9 cellular contexts compared by ENCODE assay signal in the genomic region with DNA sequence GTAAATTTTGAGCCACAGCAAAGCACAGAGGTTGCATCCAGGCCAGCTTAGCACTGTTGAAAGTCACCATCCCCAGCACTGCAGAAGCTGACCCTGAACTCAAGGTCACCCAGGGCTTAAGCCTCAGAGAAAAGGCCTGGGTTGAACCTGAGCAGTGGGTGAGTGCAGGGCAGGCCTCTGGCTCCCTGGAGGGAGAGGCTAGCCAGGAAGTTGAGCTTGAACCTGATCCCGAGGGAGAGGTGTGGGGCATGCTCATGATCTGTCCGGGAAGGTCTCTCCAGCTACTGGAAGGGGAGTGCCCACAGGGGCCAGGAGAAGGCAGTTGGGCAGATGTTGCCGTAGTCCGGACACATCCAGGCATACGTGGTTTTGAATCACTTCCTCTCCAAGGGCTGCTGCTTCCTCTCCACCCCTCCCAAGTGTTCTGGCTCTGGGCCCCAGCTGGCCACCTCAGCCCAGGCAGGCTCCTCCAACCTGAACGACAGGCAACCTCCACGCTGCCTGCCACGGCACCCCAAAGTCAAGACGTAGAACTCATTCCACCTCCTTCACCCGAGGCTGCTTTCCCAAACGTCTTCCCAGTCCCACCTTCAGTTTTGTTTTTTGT. TPM values are rescaled to one million over a fixed set of nuclear protein-coding genes. Genes with fewer than 3 reads are reported as not detected.
DNase-seq lines count a peak whose midpoint lies in the region; ATAC-seq, FAIRE-seq and TF ChIP-seq lines count a peak whose summit lies in the region.
"Had no signal": no experiment of that assay in that cellular context is flagged by ENCODE, and none has a peak within 500 bp of the region (broad histone marks: within the 10 kb centered on the region; RNA-seq: fewer than 3 reads in every experiment).

No MANE protein-coding gene starts in this region.

- no peaks in the 10 kb centered on the region for H3K9me1 ChIP-seq in endothelial cell of umbilical vein (replicated peaks; ENCODE audit: control insufficient read depth, extremely low read depth, insufficient read depth, low read length)

- H3K4me1 ChIP-seq in endothelial cell of umbilical vein (ENCODE audit: control insufficient read depth, extremely low read depth, insufficient read depth, low read length) (peaks cover 23% of the 10 kb centered on the region), parathyroid adenoma (no peaks in the 10 kb centered on the region)

- H3K9ac ChIP-seq in endothelial cell of umbilical vein (replicated peaks; ENCODE audit: extremely low read depth, insufficient read depth, low read length), result no peak overlapping the region
- no peak overlapping the region for H3K9ac ChIP-seq in parathyroid adenoma

- H3K36me3 ChIP-seq in endothelial cell of umbilical vein (ENCODE audit: control insufficient read depth in 2 of 2, extremely low read depth in 1 of 2, insufficient read depth in 2 of 2, low read length in 2 of 2) (peaks cover 5 to 31% of the 10 kb centered on the region in 2 experiments), parathyroid adenoma (ENCODE audit: control insufficient read depth, insufficient read depth, low read length) (no peaks in the 10 kb centered on the region)

- H3K9me3 ChIP-seq in endothelial cell of umbilical vein (replicated peaks; ENCODE audit: control insufficient read depth, insufficient read depth, low read length) (no peaks in the 10 kb centered on the region), parathyroid adenoma (ENCODE audit: control insufficient read depth, low read length) (no peaks in the 10 kb centered on the region)

- H4K20me1 ChIP-seq in endothelial cell of umbilical vein (replicated peaks; ENCODE audit: control insufficient read depth, extremely low read depth, insufficient read depth, low read length), result no peaks in the 10 kb centered on the region

- H2AFZ ChIP-seq in endothelial cell of umbilical vein (ENCODE audit: low read depth, low read length), result no peak overlapping the region
- no peak overlapping the region for H2AFZ ChIP-seq in parathyroid adenoma

- H3K27ac ChIP-seq in endothelial cell of umbilical vein (ENCODE audit: insufficient read depth, low read depth, low read length), result peak overlapping the region; percentile 27
- peak overlapping the region; percentile 1 for H3K27ac ChIP-seq in parathyroid adenoma

- dilution Hi-C loops in endothelial cell of umbilical vein (cut with MboI; ENCODE audit: extremely low pct_ligation_motif_present, low sequenced_read_pairs), result no loop called here

- H3K27me3 ChIP-seq in endothelial cell of umbilical vein (ENCODE audit: control insufficient read depth in 2 of 2, insufficient read depth in 2 of 2, low read length in 2 of 2), result no peaks in the 10 kb centered on the region
- H3K27me3 ChIP-seq in parathyroid adenoma (ENCODE audit: control insufficient read depth, insufficient read depth, low read length), result no peaks in the 10 kb centered on the region

- TF ChIP-seq CTCF in endothelial cell of umbilical vein (IDR thresholded peaks at IDR 0.05; ENCODE audit: extremely low read depth in 1 of 2, insufficient read depth in 1 of 2, low read depth in 1 of 2, low read length in 2 of 2) (no peak), parathyroid adenoma (IDR thresholded peaks at IDR 0.05) (no peak)

- CTCF ChIA-PET in endothelial cell of umbilical vein (lab: Charles Lee), result interaction anchor here (0.9 to 2.7 kb wide), 5 partner anchors 10 to 59 kb away, joined by 3 to 8 read pairs (median 3); a partner anchor contains a TSS

- peaks cover 7% of the 10 kb centered on the region for H3K79me2 ChIP-seq in endothelial cell of umbilical vein (ENCODE audit: control insufficient read depth, insufficient read depth, low read length)
- H3K79me2 ChIP-seq in parathyroid adenoma, result no peaks in the 10 kb centered on the region

- intact Hi-C loops in endothelial cell of umbilical vein (cut with micrococcal nuclease), result loop anchor here (1.0 kb wide), 1 partner anchor 19 kb away; a partner anchor contains a TSS

- POLR2A ChIA-PET in endothelial cell of umbilical vein (lab: Charles Lee), result interaction anchor here (0.6 to 1.4 kb wide), 4 partner anchors 16 to 23 kb away, joined by 3 to 9 read pairs (median 3); a partner anchor contains a TSS

- H3K4me3 ChIP-seq in endothelial cell of umbilical vein (replicated peaks in 1 of 3; ENCODE audit: insufficient read depth in 1 of 3, low read depth in 1 of 3, low read length in 3 of 3), result no peak overlapping the region
- no peak overlapping the region for H3K4me3 ChIP-seq in parathyroid adenoma (ENCODE audit: low read depth, low read length)

- peak overlapping the region; percentile 4 for H3K4me2 ChIP-seq in endothelial cell of umbilical vein (ENCODE audit: insufficient read depth, low read length)
- H3K4me2 ChIP-seq in parathyroid adenoma (ENCODE audit: low read length), result no peak overlapping the region

- DNase-seq in GM04504 (ENCODE audit: low read depth), result peak; percentile 64
- peak; percentile 80 for DNase-seq in RKO (ENCODE audit: low spot score)
- peak; percentile 87 for DNase-seq in endothelial cell of umbilical vein (ENCODE audit: low read depth, low spot score)
- no peak for DNase-seq in stimulated activated CD4-positive, alpha-beta T cell treated with anti-CD3 and anti-CD28 coated beads, Interleukin-1b, Interleukin-23, amount 100 ng/mL, for 48 hours
- DNase-seq in midbrain (lab: John Stamatoyannopoulos, UW), result no peak
- DNase-seq in activated gamma-delta T cell (lab: John Stamatoyannopoulos, UW), result no peak

- FAIRE-seq in endothelial cell of umbilical vein (lab: Jason Lieb, UNC), result peak; percentile 100

- TF ChIP-seq POLR2A in endothelial cell of umbilical vein (IDR thresholded peaks at IDR 0.05; ENCODE audit: low read depth, low read length), result peak; percentile 62

- no peak for ATAC-seq in HG03442 (IDR thresholded peaks at IDR 0.05; ENCODE audit: unreplicated experiment)

- no TSS peak for BruUV-seq in endothelial cell of umbilical vein (replicated peaks; lab: Mats Ljungman, UMichigan)

TF ChIP-seq in endothelial cell of umbilical vein, 7 proteins besides CTCF, POLR2A, EP300 and RAD21:
- TF ChIP-seq MYC (IDR thresholded peaks at IDR 0.05; ENCODE audit: low read depth, low read length) (peak; percentile 66), GATA2 (IDR thresholded peaks at IDR 0.05; ENCODE audit: insufficient read depth, insufficient read length, low read depth, low read length) (no peak), EZH2 (IDR thresholded peaks at IDR 0.05; ENCODE audit: borderline replicate concordance, low read depth, low read length, severe bottlenecking) (no peak), FOS (IDR thresholded peaks at IDR 0.05; ENCODE audit: borderline replicate concordance, insufficient read depth, low read length) (peak; percentile 65), JUN (IDR thresholded peaks at IDR 0.05; ENCODE audit: borderline replicate concordance, insufficient read depth, insufficient read length, low read depth) (peak; percentile 53), POLR2AphosphoS5 (IDR thresholded peaks at IDR 0.05; ENCODE audit: insufficient read depth, low read depth, low read length) (peak; percentile 97)
- TF ChIP-seq, protein P1, sequence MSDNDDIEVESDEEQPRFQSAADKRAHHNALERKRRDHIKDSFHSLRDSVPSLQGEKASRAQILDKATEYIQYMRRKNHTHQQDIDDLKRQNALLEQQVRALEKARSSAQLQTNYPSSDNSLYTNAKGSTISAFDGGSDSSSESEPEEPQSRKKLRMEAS (IDR thresholded peaks at IDR 0.05; ENCODE audit: insufficient read depth, insufficient read length), result no peak

RNA-seq across cellular contexts. Expression of a gene that starts 18.4 kb away (rescaled TPM):
- 69.2 and 72.5 TPM in 2 replicates for total RNA-seq in endothelial cell of umbilical vein
- polyA plus RNA-seq in endothelial cell of umbilical vein, result 64.9 and 88.5 TPM in 2 replicates
- 61.1 and 74.8 TPM in 2 replicates for polyA plus RNA-seq in endothelial cell of umbilical vein (2011; cell fraction: cytosol; rRNA removed)
- polyA plus RNA-seq in endothelial cell of umbilical vein (2011; cell fraction: nucleus; rRNA removed), result 28.6 and 35.8 TPM in 2 replicates
- 54.8 and 68.0 TPM in 2 replicates for polyA plus RNA-seq in endothelial cell of umbilical vein (2012)
- polyA minus RNA-seq in endothelial cell of umbilical vein, result 56.8 and 88.0 TPM in 2 replicates
- 116 TPM for polyA minus RNA-seq in endothelial cell of umbilical vein (2011; cell fraction: cytosol; rRNA and poly(A)+ RNA removed)
- polyA minus RNA-seq in endothelial cell of umbilical vein (2011; cell fraction: nucleus; rRNA and poly(A)+ RNA removed), result 7.9 and 9.0 TPM in 2 replicates

RNA-seq across cellular contexts. Expression of a gene that starts 31.8 kb away (rescaled TPM):
- total RNA-seq in endothelial cell of umbilical vein, result not detected in 2 replicates
- polyA plus RNA-seq in endothelial cell of umbilical vein, result not detected in 2 replicates
- not detected in 2 replicates for polyA plus RNA-seq in endothelial cell of umbilical vein (2011; cell fraction: cytosol; rRNA removed)
- not detected in 2 replicates for polyA plus RNA-seq in endothelial cell of umbilical vein (2011; cell fraction: nucleus; rRNA removed)
- polyA plus RNA-seq in endothelial cell of umbilical vein (2012), result not detected in 2 replicates
- polyA minus RNA-seq in endothelial cell of umbilical vein, result not detected in 2 replicates
- polyA minus RNA-seq in endothelial cell of umbilical vein (2011; cell fraction: cytosol; rRNA and poly(A)+ RNA removed), result not detected
- not detected in 2 replicates for polyA minus RNA-seq in endothelial cell of umbilical vein (2011; cell fraction: nucleus; rRNA and poly(A)+ RNA removed)
- total RNA-seq: kidney epithelial cell had no signal

RNA-seq across cellular contexts. Expression of a gene that starts 52.7 kb away (rescaled TPM):
- 61.3 and 62.8 TPM in 2 replicates for total RNA-seq in endothelial cell of umbilical vein
- polyA plus RNA-seq in endothelial cell of umbilical vein, result 27.5 and 29.0 TPM in 2 replicates
- polyA plus RNA-seq in endothelial cell of umbilical vein (2011; cell fraction: cytosol; rRNA removed), result 35.6 and 36.0 TPM in 2 replicates
- polyA plus RNA-seq in endothelial cell of umbilical vein (2011; cell fraction: nucleus; rRNA removed), result 32.1 and 43.9 TPM in 2 replicates
- 47.6 and 49.5 TPM in 2 replicates for polyA plus RNA-seq in endothelial cell of umbilical vein (2012)
- polyA minus RNA-seq in endothelial cell of umbilical vein, result 21.8 and 22.6 TPM in 2 replicates
- 14.1 TPM for polyA minus RNA-seq in endothelial cell of umbilical vein (2011; cell fraction: cytosol; rRNA and poly(A)+ RNA removed)
- 32.0 and 44.8 TPM in 2 replicates for polyA minus RNA-seq in endothelial cell of umbilical vein (2011; cell fraction: nucleus; rRNA and poly(A)+ RNA removed)

RNA-seq across cellular contexts. Expression of a gene that starts 52.9 kb away (rescaled TPM):
- total RNA-seq in endothelial cell of umbilical vein, result 8.3 and 9.6 TPM in 2 replicates
- polyA plus RNA-seq in endothelial cell of umbilical vein, result 6.4 and 8.0 TPM in 2 replicates
- polyA plus RNA-seq in endothelial cell of umbilical vein (2011; cell fraction: cytosol; rRNA removed), result 6.9 and 7.8 TPM in 2 replicates
- 3.5 and 4.6 TPM in 2 replicates for polyA plus RNA-seq in endothelial cell of umbilical vein (2011; cell fraction: nucleus; rRNA removed)
- polyA plus RNA-seq in endothelial cell of umbilical vein (2012), result 10.1 and 11.9 TPM in 2 replicates
- polyA minus RNA-seq in endothelial cell of umbilical vein, result 6.3 and 10.4 TPM in 2 replicates
- polyA minus RNA-seq in endothelial cell of umbilical vein (2011; cell fraction: cytosol; rRNA and poly(A)+ RNA removed), result 2.3 TPM
- 1.2 and 2.1 TPM in 2 replicates for polyA minus RNA-seq in endothelial cell of umbilical vein (2011; cell fraction: nucleus; rRNA and poly(A)+ RNA removed)

Comparison
In these comparisons a context has a peak if more than half of its experiments do, and no peak if none do; other contexts are left out.
1. DNase-seq: peak in GM04504 (single experiment), RKO (single experiment) and endothelial cell of umbilical vein (single experiment); none in stimulated activated CD4-positive, alpha-beta T cell treated with anti-CD3 and anti-CD28 coated beads, Interleukin-1b, Interleukin-23, amount 100 ng/mL, for 48 hours (single experiment), midbrain (single experiment) and activated gamma-delta T cell (single experiment).